ENCODE assay signal across 23 cellular contexts in the genomic region with DNA sequence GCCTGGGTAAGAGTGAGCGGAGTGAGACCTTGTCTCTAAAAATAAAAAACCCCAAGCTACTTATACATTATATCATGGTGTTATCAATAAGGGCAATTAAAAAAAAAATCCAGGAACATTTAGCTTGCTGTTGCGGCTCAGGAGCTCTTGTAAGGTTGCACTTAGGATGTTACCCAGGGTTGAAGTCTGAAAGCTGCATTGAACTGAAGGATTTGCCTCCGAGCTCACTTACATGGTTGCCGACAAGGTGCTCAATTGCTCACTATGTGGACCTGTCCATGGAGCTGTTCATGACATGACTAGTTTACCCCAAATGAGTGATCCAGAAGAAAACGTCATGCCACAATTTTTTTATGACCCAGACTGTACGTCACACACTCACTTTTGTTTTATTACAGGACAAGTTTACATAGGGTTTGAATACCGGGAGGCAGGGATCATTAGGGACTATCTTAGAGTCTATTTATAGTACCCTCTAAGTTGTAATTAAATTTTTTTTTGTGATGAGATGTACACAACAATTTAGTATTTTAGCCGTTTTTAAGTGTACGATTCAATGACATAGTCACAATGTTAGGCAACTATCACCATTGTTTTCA. TPM values are rescaled to one million over a fixed set of nuclear protein-coding genes. Genes with fewer than 3 reads are reported as not detected.
"Had no signal": no experiment of that assay in that cellular context is flagged by ENCODE, and none has a peak within 500 bp of the region (broad histone marks: within the 10 kb centered on the region; RNA-seq: fewer than 3 reads in every experiment).

No MANE protein-coding gene starts in this region.

- ATAC-seq: foreskin keratinocyte; stimulated activated naive B cell treated with anti-CD40 and anti-IgM and Interleukin-4, amounts not matched to agents 10 μg/mL and 1 μg/mL and 100 μg/mL, for 72 hours had no signal

- H3K4me3 Mint-ChIP-seq: activated naive CD4-positive, alpha-beta T cell treated with anti-CD3 and anti-CD28 coated beads for 36 hours; activated naive CD8-positive, alpha-beta T cell treated with anti-CD3 and anti-CD28 coated beads for 36 hours; activated T-helper 1 cell treated with anti-CD3 and anti-CD28 coated beads, Interleukin-12 subunit alpha, Interleukin-12 subunit beta, Interleukin-2, Interleukin-4 antibody, amounts not matched to agents 30 ng/mL and 10 ng/mL and 1 ng/mL, durations not matched to agents 14 hours and 24 hours and 36 hours; endodermal cell; nephron; stimulated activated naive B cell treated with anti-CD40 and anti-IgM and Interleukin-4, amounts not matched to agents 10 μg/mL and 1 μg/mL and 100 μg/mL, for 72 hours had no signal

- H3K36me3 Mint-ChIP-seq: activated naive CD8-positive, alpha-beta T cell treated with anti-CD3 and anti-CD28 coated beads for 36 hours had no signal

- H3K79me2 ChIP-seq: parathyroid adenoma had no signal

- H3K9me3 Mint-ChIP-seq: activated naive CD8-positive, alpha-beta T cell treated with anti-CD3 and anti-CD28 coated beads for 36 hours; activated T-helper 1 cell treated with anti-CD3 and anti-CD28 coated beads, Interleukin-12 subunit alpha, Interleukin-12 subunit beta, Interleukin-2, Interleukin-4 antibody, amounts not matched to agents 30 ng/mL and 10 ng/mL and 1 ng/mL, durations not matched to agents 14 hours and 24 hours and 36 hours; endodermal cell had no signal

- H3K4me3 ChIP-seq: ascending aorta, esophagus muscularis mucosa, heart right ventricle, right atrium auricular region, stomach, tibial nerve had no signal

- H3K27me3 ChIP-seq: ascending aorta, brain microvascular endothelial cell, esophagus muscularis mucosa, foreskin keratinocyte, heart right ventricle, right atrium auricular region, stomach, tibial nerve had no signal

- H3K27ac ChIP-seq: ascending aorta, brain microvascular endothelial cell, esophagus muscularis mucosa, foreskin keratinocyte, heart right ventricle, parathyroid adenoma, right atrium auricular region, stomach, tibial nerve had no signal

- H2AFZ ChIP-seq: parathyroid adenoma had no signal

- H3K27ac Mint-ChIP-seq: activated naive CD4-positive, alpha-beta T cell treated with anti-CD3 and anti-CD28 coated beads for 36 hours; activated naive CD8-positive, alpha-beta T cell treated with anti-CD3 and anti-CD28 coated beads for 36 hours; activated T-helper 1 cell treated with anti-CD3 and anti-CD28 coated beads, Interleukin-12 subunit alpha, Interleukin-12 subunit beta, Interleukin-2, Interleukin-4 antibody, amounts not matched to agents 30 ng/mL and 10 ng/mL and 1 ng/mL, durations not matched to agents 14 hours and 24 hours and 36 hours; endodermal cell; nephron; stimulated activated naive B cell treated with anti-CD40 and anti-IgM and Interleukin-4, amounts not matched to agents 10 μg/mL and 1 μg/mL and 100 μg/mL, for 72 hours had no signal

- H3K9ac ChIP-seq: parathyroid adenoma had no signal

- H3K4me1 ChIP-seq: ascending aorta, esophagus muscularis mucosa, foreskin keratinocyte, heart right ventricle, parathyroid adenoma, right atrium auricular region, stomach, tibial nerve had no signal

- H3K4me1 Mint-ChIP-seq: activated naive CD8-positive, alpha-beta T cell treated with anti-CD3 and anti-CD28 coated beads for 36 hours; endodermal cell; nephron had no signal

- DNase-seq: activated CD4-positive, alpha-beta T cell treated with anti-CD3 and anti-CD28 coated beads for 48 hours; activated CD4-positive, alpha-beta T cell treated with anti-CD3 and anti-CD28 coated beads, Interleukin-2, amount 50 U/mL, for 48 hours; activated CD8-positive, alpha-beta memory T cell treated with anti-CD3 and anti-CD28 coated beads for 24 hours; activated effector memory CD4-positive, alpha-beta T cell treated with anti-CD3 and anti-CD28 coated beads, Interleukin-2, amount 50 U/mL, for 16 hours; activated naive CD4-positive, alpha-beta T cell treated with anti-CD3 and anti-CD28 coated beads for 36 hours; activated naive CD8-positive, alpha-beta T cell treated with anti-CD3 and anti-CD28 coated beads for 36 hours; activated T-cell treated with anti-CD3 and anti-CD28 coated beads, Interleukin-2, amount 50 U/mL, for 1 hour; brain microvascular endothelial cell; endodermal cell; foreskin keratinocyte; heart right ventricle; left cardiac atrium; stimulated activated CD4-positive, alpha-beta T cell treated with anti-CD3 and anti-CD28 coated beads, Interleukin-15, amount 100 ng/mL, for 24 hours; stimulated activated CD4-positive, alpha-beta T cell treated with anti-CD3 and anti-CD28 coated beads, Interleukin-2, amount 100 ng/mL, for 24 hours; stimulated activated naive B cell treated with anti-CD40 and anti-IgM and Interleukin-4, amounts not matched to agents 10 μg/mL and 1 μg/mL and 100 μg/mL, for 72 hours; stomach had no signal

- H3K27me3 Mint-ChIP-seq: activated naive CD8-positive, alpha-beta T cell treated with anti-CD3 and anti-CD28 coated beads for 36 hours; stimulated activated naive B cell treated with anti-CD40 and anti-IgM and Interleukin-4, amounts not matched to agents 10 μg/mL and 1 μg/mL and 100 μg/mL, for 72 hours had no signal

- H3K9me3 ChIP-seq: ascending aorta, esophagus muscularis mucosa, heart right ventricle, right atrium auricular region, stomach, tibial nerve had no signal

RNA-seq across cellular contexts. Expression of gene CLDN11, which starts 21.0 kb away (rescaled TPM):
- total RNA-seq: activated naive CD4-positive, alpha-beta T cell treated with anti-CD3 and anti-CD28 coated beads for 36 hours; activated naive CD8-positive, alpha-beta T cell treated with anti-CD3 and anti-CD28 coated beads for 36 hours; activated T-helper 1 cell treated with anti-CD3 and anti-CD28 coated beads, Interleukin-12 subunit alpha, Interleukin-12 subunit beta, Interleukin-2, Interleukin-4 antibody, amounts not matched to agents 30 ng/mL and 10 ng/mL and 1 ng/mL, durations not matched to agents 14 hours and 24 hours and 36 hours had no signal
